In the genomic region with DNA sequence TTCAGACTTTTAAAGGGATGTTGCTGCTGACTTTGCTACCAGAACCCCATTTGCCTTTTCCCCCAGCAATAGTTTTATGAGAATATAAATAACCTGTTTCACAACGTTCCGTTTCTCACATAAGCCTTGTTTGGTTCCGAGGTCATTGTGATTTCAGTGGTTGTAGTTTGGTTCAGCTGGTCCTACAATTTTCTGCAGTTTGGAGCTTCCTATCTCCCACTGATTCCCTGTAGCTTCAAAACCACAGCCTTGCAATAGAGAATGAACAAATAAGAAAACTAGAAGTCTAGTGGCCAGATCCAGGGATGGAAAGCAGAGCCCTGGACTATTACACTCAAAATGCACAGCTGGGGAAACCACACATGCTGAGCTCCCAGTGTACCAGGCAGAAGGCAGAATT, we compare ENCODE assay signal across 26 cellular contexts. TPM values are rescaled to one million over a fixed set of nuclear protein-coding genes. Genes with fewer than 3 reads are reported as not detected.
DNase-seq lines count a peak whose midpoint lies in the region; ATAC-seq and TF ChIP-seq lines count a peak whose summit lies in the region.
"Had no signal": no experiment of that assay in that cellular context is flagged by ENCODE, and none has a peak within 500 bp of the region (broad histone marks: within the 10 kb centered on the region; RNA-seq: fewer than 3 reads in every experiment).

No MANE protein-coding gene starts in this region.

- H3K4me2 ChIP-seq in fibroblast of lung (ENCODE audit: extremely low read depth, insufficient read depth, low read length) = no peak overlapping the region
- H3K4me2 ChIP-seq: BLaER1 had no signal

- peaks cover 95% of the 10 kb centered on the region for H3K4me1 ChIP-seq in Caco-2
- peaks cover 19% of the 10 kb centered on the region for H3K4me1 ChIP-seq in Panc1 (ENCODE audit: control insufficient read depth, insufficient read depth, low read length)
- no peaks in the 10 kb centered on the region for H3K4me1 ChIP-seq in fibroblast of lung (ENCODE audit: control insufficient read depth, extremely low read depth, insufficient read depth, low read length)
- H3K4me1 ChIP-seq: BLaER1, upper lobe of right lung had no signal

- H3K4me1 Mint-ChIP-seq in Caco-2 (ENCODE audit: low read depth, unreplicated experiment) (peaks cover 59% of the 10 kb centered on the region), progenitor cell of endocrine pancreas (ENCODE audit: low read depth) (peaks cover 54% of the 10 kb centered on the region), endothelial cell (ENCODE audit: unreplicated experiment) (peaks cover 3% of the 10 kb centered on the region)
- H3K4me1 Mint-ChIP-seq: activated CD4-positive, alpha-beta memory T cell treated with anti-CD3 and anti-CD28 coated beads, Interleukin-2, amount 10 ng/mL, durations not matched to agents 7 days and 5 days; stimulated activated naive CD8-positive, alpha-beta T cell treated with anti-CD3 and anti-CD28 coated beads, Interleukin-15, amount 100 ng/mL, for 72 hours had no signal

- H3K4me3 Mint-ChIP-seq in Caco-2 (ENCODE audit: unreplicated experiment) = no peak overlapping the region
- H3K4me3 Mint-ChIP-seq in progenitor cell of endocrine pancreas (ENCODE audit: low read depth) = no peak overlapping the region
- no peak overlapping the region for H3K4me3 Mint-ChIP-seq in endothelial cell (ENCODE audit: unreplicated experiment)
- H3K4me3 Mint-ChIP-seq: activated CD4-positive, alpha-beta memory T cell treated with anti-CD3 and anti-CD28 coated beads, Interleukin-2, amount 10 ng/mL, durations not matched to agents 7 days and 5 days; nephron progenitor cell; stimulated activated naive CD8-positive, alpha-beta T cell treated with anti-CD3 and anti-CD28 coated beads, Interleukin-15, amount 100 ng/mL, for 72 hours; T-helper 2 cell treated with Interferon-gamma antibody and Interleukin-4, amounts not matched to agents 5 μg/mL and 100 μg/mL, for 36 hours had no signal

- H4K20me1 ChIP-seq in fibroblast of lung (ENCODE audit: control insufficient read depth, extremely low read depth, insufficient read depth, low read length) = no peaks in the 10 kb centered on the region
- H4K20me1 ChIP-seq: BLaER1 had no signal

- POLR2A ChIA-PET in Caco-2 (lab: Charles Lee) (no interaction called here), Panc1 (lab: Charles Lee) (no interaction called here)

- H3K27ac ChIP-seq in Panc1 (ENCODE audit: low read length) (peak overlapping the region; percentile 70), fibroblast of lung (ENCODE audit: insufficient read depth, low read length) (no peak overlapping the region)
- H3K27ac ChIP-seq: BLaER1, cardiac muscle cell, skin epidermis, upper lobe of right lung had no signal

- H3K9ac ChIP-seq in fibroblast of lung (ENCODE audit: insufficient read depth, low read length) = no peak overlapping the region
- H3K9ac ChIP-seq: BLaER1 had no signal

- CTCF ChIA-PET in Caco-2 (lab: Charles Lee) (no interaction called here), Panc1 (lab: Charles Lee) (no interaction called here)

- no peak for TF ChIP-seq CTCF in Caco-2 (IDR thresholded peaks at IDR 0.05; ENCODE audit: insufficient read depth in 1 of 2, low read depth in 1 of 2, low read length in 1 of 2, severe bottlenecking in 1 of 2, unreplicated experiment in 1 of 2)
- TF ChIP-seq CTCF in Panc1 (IDR thresholded peaks at IDR 0.05) = no peak
- no peak for TF ChIP-seq CTCF in fibroblast of lung (conservative IDR thresholded peaks at IDR 0.05 in 1 of 2, IDR thresholded peaks at IDR 0.05 in 1 of 2; ENCODE audit: low read depth in 1 of 2, low read length in 2 of 2)
- TF ChIP-seq CTCF in progenitor cell of endocrine pancreas (IDR thresholded peaks at IDR 0.05; ENCODE audit: unreplicated experiment) = no peak
- TF ChIP-seq CTCF in endothelial cell (IDR thresholded peaks at IDR 0.05; ENCODE audit: unreplicated experiment) = no peak

- no peak overlapping the region for H3K4me3 ChIP-seq in Caco-2 (ENCODE audit: low read depth, low read length)
- H3K4me3 ChIP-seq in Panc1 (ENCODE audit: low read depth in 2 of 2, low read length in 2 of 2) = no peak overlapping the region
- no peak overlapping the region for H3K4me3 ChIP-seq in fibroblast of lung (replicated peaks in 1 of 4; ENCODE audit: control extremely low read depth in 1 of 4, insufficient read depth in 1 of 4, low read depth in 3 of 4, low read length in 4 of 4)
- H3K4me3 ChIP-seq: BLaER1, cardiac muscle cell, skin epidermis, upper lobe of right lung had no signal

- H3K9me3 Mint-ChIP-seq in Caco-2 (ENCODE audit: unreplicated experiment) (no peaks in the 10 kb centered on the region), progenitor cell of endocrine pancreas (ENCODE audit: low read depth) (peaks cover 4% of the 10 kb centered on the region), endothelial cell (ENCODE audit: unreplicated experiment) (peaks cover 8% of the 10 kb centered on the region)
- H3K9me3 Mint-ChIP-seq: activated CD4-positive, alpha-beta memory T cell treated with anti-CD3 and anti-CD28 coated beads, Interleukin-2, amount 10 ng/mL, durations not matched to agents 7 days and 5 days; nephron progenitor cell; stimulated activated naive CD8-positive, alpha-beta T cell treated with anti-CD3 and anti-CD28 coated beads, Interleukin-15, amount 100 ng/mL, for 72 hours; T-helper 2 cell treated with Interferon-gamma antibody and Interleukin-4, amounts not matched to agents 5 μg/mL and 100 μg/mL, for 36 hours had no signal

- DNase-seq in Caco-2 (no peak), Panc1 (ENCODE audit: low read depth, low spot score) (no peak), fibroblast of lung (ENCODE audit: low read depth in 2 of 2) (peak; percentile 18 to 22), progenitor cell of endocrine pancreas (ENCODE audit: low spot score, unreplicated experiment) (no peak), superior temporal gyrus (ENCODE audit: extremely low spot score) (no peak), endothelial cell (ENCODE audit: low spot score) (no peak)
- DNase-seq: activated CD4-positive, alpha-beta memory T cell treated with anti-CD3 and anti-CD28 coated beads, Interleukin-2, amount 10 ng/mL, durations not matched to agents 7 days and 5 days; activated gamma-delta T cell treated with Interleukin-2 at 50 U/mL for 16 hours; activated T-cell treated with anti-CD3 and anti-CD28 coated beads for 4 hours; left cardiac atrium; mesendoderm; NCI-H1092 treated with DMSO at 0.1 percent for 48 hours; NCI-H2081 treated with DMSO at 0.1 percent for 48 hours; nephron progenitor cell; posterior cingulate gyrus; stimulated activated CD4-positive, alpha-beta T cell treated with anti-CD3 and anti-CD28 coated beads, Interleukin-2, amount 100 ng/mL, for 48 hours; stimulated activated naive CD8-positive, alpha-beta T cell treated with anti-CD3 and anti-CD28 coated beads, Interleukin-15, amount 100 ng/mL, for 72 hours; upper lobe of right lung had no signal

- no peaks in the 10 kb centered on the region for H3K27me3 Mint-ChIP-seq in Caco-2 (ENCODE audit: insufficient read depth, unreplicated experiment)
- H3K27me3 Mint-ChIP-seq in progenitor cell of endocrine pancreas = no peaks in the 10 kb centered on the region
- no peaks in the 10 kb centered on the region for H3K27me3 Mint-ChIP-seq in endothelial cell (ENCODE audit: unreplicated experiment)

- no peaks in the 10 kb centered on the region for H3K79me2 ChIP-seq in fibroblast of lung (ENCODE audit: control insufficient read depth, insufficient read depth, low read length)

- in situ Hi-C loops in Panc1 (cut with HindIII; ENCODE audit: low pct_unique_long_range_greater_than_20kb, low sequenced_read_pairs) = no loop called here

- ATAC-seq in Panc1 (no peak), HG03045 (IDR thresholded peaks at IDR 0.05; ENCODE audit: unreplicated experiment) (no peak), HG02759 (IDR thresholded peaks at IDR 0.05; ENCODE audit: unreplicated experiment) (no peak)
- ATAC-seq: esophagus mucosa; left cardiac atrium; SK-N-SH treated with all-trans-retinoic acid at 6 μM for 48 hours; stimulated activated naive CD8-positive, alpha-beta T cell treated with anti-CD3 and anti-CD28 coated beads, Interleukin-15, amount 100 ng/mL, for 72 hours; upper lobe of right lung had no signal

- intact Hi-C loops in Caco-2 (cut with micrococcal nuclease; ENCODE audit: unreplicated experiment) (no loop called here), Panc1 (cut with micrococcal nuclease; ENCODE audit: unreplicated experiment) (no loop called here)

- H3K36me3 Mint-ChIP-seq in Caco-2 (ENCODE audit: insufficient read depth, unreplicated experiment) = peaks cover 31% of the 10 kb centered on the region
- peaks cover 5% of the 10 kb centered on the region for H3K36me3 Mint-ChIP-seq in progenitor cell of endocrine pancreas (ENCODE audit: insufficient read depth)
- H3K36me3 Mint-ChIP-seq in endothelial cell (ENCODE audit: low read depth, unreplicated experiment) = no peaks in the 10 kb centered on the region

- H3K27ac Mint-ChIP-seq in Caco-2 (ENCODE audit: unreplicated experiment) (peak overlapping the region; percentile 96), progenitor cell of endocrine pancreas (peak overlapping the region; percentile 44), endothelial cell (ENCODE audit: unreplicated experiment) (no peak overlapping the region)
- H3K27ac Mint-ChIP-seq: activated CD4-positive, alpha-beta memory T cell treated with anti-CD3 and anti-CD28 coated beads, Interleukin-2, amount 10 ng/mL, durations not matched to agents 7 days and 5 days; nephron progenitor cell; T-helper 2 cell treated with Interferon-gamma antibody and Interleukin-4, amounts not matched to agents 5 μg/mL and 100 μg/mL, for 36 hours had no signal

- H3K36me3 ChIP-seq in Caco-2 (ENCODE audit: control insufficient read depth, insufficient read depth, low read length) (no peaks in the 10 kb centered on the region), Panc1 (ENCODE audit: control insufficient read depth, insufficient read depth, low read length) (no peaks in the 10 kb centered on the region), fibroblast of lung (ENCODE audit: control insufficient read depth, insufficient read depth, low read length) (no peaks in the 10 kb centered on the region)
- H3K36me3 ChIP-seq: BLaER1, cardiac muscle cell, upper lobe of right lung had no signal

- BruUV-seq in Caco-2 (replicated peaks; lab: Mats Ljungman, UMichigan) (no TSS peak), Panc1 (replicated peaks; lab: Mats Ljungman, UMichigan) (no TSS peak)

- H2AFZ ChIP-seq in fibroblast of lung (ENCODE audit: low read length) = no peak overlapping the region

- H3K9me3 ChIP-seq in Caco-2 = no peaks in the 10 kb centered on the region
- H3K9me3 ChIP-seq in Panc1 (ENCODE audit: control insufficient read depth, insufficient read depth, low read depth, low read length) = no peaks in the 10 kb centered on the region
- no peaks in the 10 kb centered on the region for H3K9me3 ChIP-seq in fibroblast of lung (ENCODE audit: control insufficient read depth, insufficient read depth, low read depth, low read length)
- H3K9me3 ChIP-seq: BLaER1, upper lobe of right lung had no signal

- H3K27me3 ChIP-seq in Caco-2 (replicated peaks; ENCODE audit: control insufficient read depth, insufficient read depth, low read length) = no peaks in the 10 kb centered on the region
- H3K27me3 ChIP-seq in Panc1 (ENCODE audit: control insufficient read depth, insufficient read depth, low read length) = no peaks in the 10 kb centered on the region
- H3K27me3 ChIP-seq in fibroblast of lung (ENCODE audit: control insufficient read depth, insufficient read depth, low read length) = no peaks in the 10 kb centered on the region
- H3K27me3 ChIP-seq: BLaER1, cardiac muscle cell, upper lobe of right lung had no signal

RNA-seq across cellular contexts. Expression of a gene that starts 24.1 kb away (rescaled TPM):
- 102 and 106 TPM in 2 replicates for total RNA-seq in Caco-2 (2022)
- total RNA-seq in Panc1 (2021; ENCODE audit: unreplicated experiment) = 8.5 TPM
- 6.1 TPM for polyA plus RNA-seq in Panc1 (2012; ENCODE audit: insufficient read length)
- 3.3 and 4.3 TPM in 2 replicates for total RNA-seq in fibroblast of lung
- polyA plus RNA-seq in fibroblast of lung = 1.5 and 2.8 TPM in 2 replicates
- 1.0 and 1.8 TPM in 2 replicates for polyA plus RNA-seq in fibroblast of lung (2012)
- polyA minus RNA-seq in fibroblast of lung (ENCODE audit: low replicate concordance) = 0.30 and 0.82 TPM in 2 replicates
- total RNA-seq in progenitor cell of endocrine pancreas = 47.4 and 49.1 TPM in 2 replicates
- total RNA-seq in endothelial cell (ENCODE audit: unreplicated experiment) = 7.0 TPM

Comparison
In these comparisons a context has a peak if more than half of its experiments do, and no peak if none do; other contexts are left out.
1. DNase-seq: peak in fibroblast of lung (2 of 2); none in Caco-2 (0 of 2), Panc1 (single experiment), progenitor cell of endocrine pancreas (single experiment), superior temporal gyrus (single experiment) and endothelial cell (single experiment).